ENCODE assay signal across 8 cellular contexts in genomic region chr19:7868671-7869452, GRCh38. TPM values are rescaled to one million over a fixed set of nuclear protein-coding genes. Genes with fewer than 3 reads are reported as not detected.
DNase-seq lines count a peak whose midpoint lies in the region; ATAC-seq and TF ChIP-seq lines count a peak whose summit lies in the region.

No MANE protein-coding gene starts in this region.

- H3K9me3 Mint-ChIP-seq in activated naive CD8-positive, alpha-beta T cell (ENCODE audit: low read depth) = no peaks in the 10 kb centered on the region

- H3K36me3 ChIP-seq in SK-N-MC (ENCODE audit: insufficient read depth, low read length) = no peaks in the 10 kb centered on the region
- H3K36me3 ChIP-seq in right atrium auricular region = no peaks in the 10 kb centered on the region
- H3K36me3 ChIP-seq in aorta (ENCODE audit: control insufficient read depth in 1 of 2, insufficient read depth in 2 of 2, low read length in 1 of 2) = no peaks in the 10 kb centered on the region

- ATAC-seq in HG03342 (IDR thresholded peaks at IDR 0.05; ENCODE audit: unreplicated experiment) (peak; percentile 59), aorta (ENCODE audit: low FRiP score) (peak; percentile 44)

- H3K27ac ChIP-seq in SK-N-MC (peak overlapping the region; percentile 64; the same call in 1 of the 2 replicates), right atrium auricular region (peak overlapping the region; percentile 61 to 74), aorta (ENCODE audit: low read depth in 1 of 2, low read length in 2 of 2) (no peak overlapping the region)

- H3K27me3 Mint-ChIP-seq in activated naive CD8-positive, alpha-beta T cell = no peaks in the 10 kb centered on the region

- H3K4me3 Mint-ChIP-seq in activated naive CD8-positive, alpha-beta T cell = peak overlapping the region; percentile 78

- no peaks in the 10 kb centered on the region for H3K9me3 ChIP-seq in SK-N-MC (ENCODE audit: low read depth, low read length)
- no peaks in the 10 kb centered on the region for H3K9me3 ChIP-seq in right atrium auricular region
- H3K9me3 ChIP-seq in aorta (ENCODE audit: control insufficient read depth, low read length) = no peaks in the 10 kb centered on the region

- H3K27me3 ChIP-seq in right atrium auricular region (peaks cover 0 to 5% of the 10 kb centered on the region in 2 donors), aorta (ENCODE audit: control insufficient read depth in 1 of 2, insufficient read depth in 2 of 2, low read length in 1 of 2) (peaks cover 0 to 1% of the 10 kb centered on the region in 2 donors)

- H3K4me3 ChIP-seq in SK-N-MC = peak overlapping the region; percentile 80
- H3K4me3 ChIP-seq in right atrium auricular region = peak overlapping the region; percentile 29 to 55
- no peak overlapping the region for H3K4me3 ChIP-seq in aorta (ENCODE audit: low read length in 2 of 2)

- no peak overlapping the region for H3K9ac ChIP-seq in SK-N-MC (ENCODE audit: insufficient read length)

- H3K4me1 ChIP-seq in right atrium auricular region (peaks cover 0 to 42% of the 10 kb centered on the region in 2 donors), aorta (ENCODE audit: control insufficient read depth in 1 of 2, insufficient read depth in 2 of 2, low read length in 2 of 2) (no peaks in the 10 kb centered on the region)

- WGBS in aorta, 2 donors = 1 to 2% methylated on average over 55 to 67 of the region's 67 CpGs

- DNase-seq in AG08396 (ENCODE audit: low spot score) (peak; percentile 88), GM19238 (ENCODE audit: insufficient read length, low spot score) (peak; percentile 97), SK-N-MC (ENCODE audit: low read depth, low spot score) (no peak), right atrium auricular region (ENCODE audit: low spot score) (no peak), retina (peak; percentile 89), aorta (peak; percentile 79 to 90)

- no peak overlapping the region for H3K27ac Mint-ChIP-seq in activated naive CD8-positive, alpha-beta T cell

- intact Hi-C loops in aorta (cut with DNase I) = no loop called here

- no peaks in the 10 kb centered on the region for H3K36me3 Mint-ChIP-seq in activated naive CD8-positive, alpha-beta T cell

- peak; percentile 88 to 96 for TF ChIP-seq CTCF in right atrium auricular region (IDR thresholded peaks at IDR 0.05)

- H3K4me1 Mint-ChIP-seq in activated naive CD8-positive, alpha-beta T cell (ENCODE audit: low read depth) = peaks cover 33% of the 10 kb centered on the region

RNA-seq across cellular contexts. Expression of gene PRR36, which starts 5.3 kb away (rescaled TPM):
- not detected for total RNA-seq in right atrium auricular region
- under 1 TPM in 1 of 2 donors, not detected in 1; 0.09 TPM for total RNA-seq in aorta
- under 1 TPM in 1 of 2 donors, not detected in 1; 0.13 TPM for polyA plus RNA-seq in aorta

RNA-seq across cellular contexts. Expression of gene LRRC8E, which starts 19.4 kb away (rescaled TPM):
- total RNA-seq in right atrium auricular region = 1 to 10 TPM; 1.5 to 2.1 TPM
- total RNA-seq in aorta = under 1 TPM in 1 of 2 donors, not detected in 1; 0.60 TPM
- polyA plus RNA-seq in aorta = not detected

RNA-seq across cellular contexts. Expression of gene MAP2K7, which starts 34.8 kb away (rescaled TPM):
- total RNA-seq in right atrium auricular region (10 to 100 TPM; 12.0 to 14.4 TPM), aorta (10 to 100 TPM; 26.6 to 34.3 TPM)
- polyA plus RNA-seq in aorta = 10 to 100 TPM; 14.7 to 23.3 TPM

RNA-seq across cellular contexts. Expression of gene EVI5L, which starts 38.8 kb away (rescaled TPM):
- 10 to 100 TPM; 14.2 to 17.4 TPM for total RNA-seq in right atrium auricular region
- 10 to 100 TPM; 13.0 to 13.4 TPM for total RNA-seq in aorta
- 10 to 100 TPM in 1 of 2 donors, 1 to 10 TPM in 1; 4.3 to 11.9 TPM for polyA plus RNA-seq in aorta

RNA-seq across cellular contexts. Expression of gene TGFBR3L, which starts 45.8 kb away (rescaled TPM):
- 10 to 100 TPM; 22.1 to 26.7 TPM for total RNA-seq in right atrium auricular region
- under 1 TPM in 1 of 2 donors, not detected in 1; 0.84 TPM for total RNA-seq in aorta
- polyA plus RNA-seq in aorta = 1 to 10 TPM in 1 of 2 donors, not detected in 1; 1.5 TPM

Comparison
In these comparisons a context has a peak if more than half of its experiments do, and no peak if none do; other contexts are left out.
1. DNase-seq: peak in AG08396 (single experiment), GM19238 (single experiment), retina (single experiment) and aorta (2 of 2); none in SK-N-MC (single experiment) and right atrium auricular region (single experiment).
2. H3K27ac ChIP-seq: peak in SK-N-MC (single experiment) and right atrium auricular region (2 of 2); none in aorta (0 of 2).
3. H3K4me3 ChIP-seq: peak in SK-N-MC (single experiment) and right atrium auricular region (2 of 2); none in aorta (0 of 2).